Comparison of ENCODE assay signal across 1 cellular context in the genomic region with DNA sequence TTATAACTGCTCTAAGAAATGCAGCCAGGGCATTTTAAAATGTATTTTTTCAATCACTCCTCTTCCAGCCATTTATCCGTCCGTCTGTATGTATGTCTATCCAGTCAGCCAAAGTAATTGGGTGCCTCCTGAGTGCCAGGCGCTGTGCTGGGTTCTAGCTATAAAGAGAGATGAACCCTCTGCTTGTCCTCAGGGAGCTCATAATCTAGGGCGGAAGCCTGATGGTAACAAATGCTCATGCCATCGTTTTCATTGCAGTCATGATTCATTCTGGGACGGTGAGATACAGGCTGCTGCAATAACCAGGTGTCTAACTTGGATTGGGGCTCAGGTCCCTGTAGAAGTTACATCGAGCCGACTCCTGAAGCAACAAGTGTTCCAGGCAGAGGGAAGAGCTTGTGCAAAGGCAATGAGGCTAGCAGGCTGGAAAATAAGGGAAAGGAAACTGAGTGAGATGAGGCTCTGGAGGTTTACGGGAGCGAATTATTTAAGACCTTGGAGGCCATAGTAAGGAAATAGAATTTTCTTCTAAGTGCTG.
TF ChIP-seq lines count a peak whose summit lies in the region.

No MANE protein-coding gene starts in this region.

TF ChIP-seq in HCT116, 20 proteins besides CTCF, POLR2A, EP300 and RAD21 (continued from another document):
- no peak for TF ChIP-seq ATF3 (IDR thresholded peaks at IDR 0.05)
- TF ChIP-seq, protein P1, sequence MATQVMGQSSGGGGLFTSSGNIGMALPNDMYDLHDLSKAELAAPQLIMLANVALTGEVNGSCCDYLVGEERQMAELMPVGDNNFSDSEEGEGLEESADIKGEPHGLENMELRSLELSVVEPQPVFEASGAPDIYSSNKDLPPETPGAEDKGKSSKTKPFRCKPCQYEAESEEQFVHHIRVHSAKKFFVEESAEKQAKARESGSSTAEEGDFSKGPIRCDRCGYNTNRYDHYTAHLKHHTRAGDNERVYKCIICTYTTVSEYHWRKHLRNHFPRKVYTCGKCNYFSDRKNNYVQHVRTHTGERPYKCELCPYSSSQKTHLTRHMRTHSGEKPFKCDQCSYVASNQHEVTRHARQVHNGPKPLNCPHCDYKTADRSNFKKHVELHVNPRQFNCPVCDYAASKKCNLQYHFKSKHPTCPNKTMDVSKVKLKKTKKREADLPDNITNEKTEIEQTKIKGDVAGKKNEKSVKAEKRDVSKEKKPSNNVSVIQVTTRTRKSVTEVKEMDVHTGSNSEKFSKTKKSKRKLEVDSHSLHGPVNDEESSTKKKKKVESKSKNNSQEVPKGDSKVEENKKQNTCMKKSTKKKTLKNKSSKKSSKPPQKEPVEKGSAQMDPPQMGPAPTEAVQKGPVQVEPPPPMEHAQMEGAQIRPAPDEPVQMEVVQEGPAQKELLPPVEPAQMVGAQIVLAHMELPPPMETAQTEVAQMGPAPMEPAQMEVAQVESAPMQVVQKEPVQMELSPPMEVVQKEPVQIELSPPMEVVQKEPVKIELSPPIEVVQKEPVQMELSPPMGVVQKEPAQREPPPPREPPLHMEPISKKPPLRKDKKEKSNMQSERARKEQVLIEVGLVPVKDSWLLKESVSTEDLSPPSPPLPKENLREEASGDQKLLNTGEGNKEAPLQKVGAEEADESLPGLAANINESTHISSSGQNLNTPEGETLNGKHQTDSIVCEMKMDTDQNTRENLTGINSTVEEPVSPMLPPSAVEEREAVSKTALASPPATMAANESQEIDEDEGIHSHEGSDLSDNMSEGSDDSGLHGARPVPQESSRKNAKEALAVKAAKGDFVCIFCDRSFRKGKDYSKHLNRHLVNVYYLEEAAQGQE (IDR thresholded peaks at IDR 0.05; ENCODE audit: low read depth): no peak
- no peak for TF ChIP-seq SRF (IDR thresholded peaks at IDR 0.05; ENCODE audit: low read depth)
- no peak for TF ChIP-seq EGR1 (IDR thresholded peaks at IDR 0.05; ENCODE audit: low read depth)
- no peak for TF ChIP-seq EZH2 (IDR thresholded peaks at IDR 0.05)
- no peak for TF ChIP-seq JUND (IDR thresholded peaks at IDR 0.05)
- TF ChIP-seq ZFX (IDR thresholded peaks at IDR 0.05): no peak
- TF ChIP-seq YY1 (IDR thresholded peaks at IDR 0.05; ENCODE audit: extremely low read depth, insufficient replicate concordance, low read depth, low read length): no peak
- TF ChIP-seq SP1 (IDR thresholded peaks at IDR 0.05; ENCODE audit: low read depth): no peak; the same call in 1 of the 2 replicates
- no peak for TF ChIP-seq ELF1 (IDR thresholded peaks at IDR 0.05; ENCODE audit: borderline replicate concordance, low read depth)
